ENCODE assay signal across 12 cellular contexts in genomic region chr6:43666181-43666920, GRCh38. TPM values are rescaled to one million over a fixed set of nuclear protein-coding genes. Genes with fewer than 3 reads are reported as not detected.
"Had no signal": no experiment of that assay in that cellular context is flagged by ENCODE, and none has a peak within 500 bp of the region (broad histone marks: within the 10 kb centered on the region; RNA-seq: fewer than 3 reads in every experiment).

No MANE protein-coding gene starts in this region.

- H3K27ac ChIP-seq: adrenal gland, left lung, ovary had no signal

- H3K4me2 ChIP-seq: smooth muscle cell had no signal

- H3K27me3 ChIP-seq: adrenal gland, gastrocnemius medialis, left lung, ovary, stomach, vagina had no signal

- H3K27me3 Mint-ChIP-seq: activated CD4-positive, alpha-beta T cell treated with anti-CD3 and anti-CD28 coated beads, Interleukin-2, amount 10 ng/mL, durations not matched to agents 24 days and 14 days; naive thymus-derived CD4-positive, alpha-beta T cell had no signal

- H3K9me3 Mint-ChIP-seq: activated CD4-positive, alpha-beta T cell treated with anti-CD3 and anti-CD28 coated beads, Interleukin-2, amount 10 ng/mL, durations not matched to agents 24 days and 14 days; activated T-cell treated with anti-CD3 and anti-CD28 coated beads, Interleukin-2, amount 50 U/mL, for 4 hours; naive thymus-derived CD4-positive, alpha-beta T cell had no signal

- H3K4me3 ChIP-seq: adrenal gland, left lung, ovary, smooth muscle cell, stomach had no signal

- H3K36me3 ChIP-seq: ovary, vagina had no signal

- H3K9me3 ChIP-seq: adrenal gland, gastrocnemius medialis, left lung, ovary, stomach, vagina had no signal

RNA-seq across cellular contexts. Expression of gene RSPH9, which starts 21.5 kb away (rescaled TPM):
- total RNA-seq: activated CD4-positive, alpha-beta T cell treated with anti-CD3 and anti-CD28 coated beads, Interleukin-2, amount 10 ng/mL, durations not matched to agents 24 days and 14 days; activated CD8-positive, alpha-beta T cell treated with anti-CD3 and anti-CD28 coated beads, Interleukin-2, amount 10 ng/mL, durations not matched to agents 7 days and 5 days; activated T-cell treated with anti-CD3 and anti-CD28 coated beads, Interleukin-2, amount 50 U/mL, for 4 hours; esophagus mucosa; naive thymus-derived CD4-positive, alpha-beta T cell had no signal
